22 cellular contexts compared by ENCODE assay signal in the genomic region with DNA sequence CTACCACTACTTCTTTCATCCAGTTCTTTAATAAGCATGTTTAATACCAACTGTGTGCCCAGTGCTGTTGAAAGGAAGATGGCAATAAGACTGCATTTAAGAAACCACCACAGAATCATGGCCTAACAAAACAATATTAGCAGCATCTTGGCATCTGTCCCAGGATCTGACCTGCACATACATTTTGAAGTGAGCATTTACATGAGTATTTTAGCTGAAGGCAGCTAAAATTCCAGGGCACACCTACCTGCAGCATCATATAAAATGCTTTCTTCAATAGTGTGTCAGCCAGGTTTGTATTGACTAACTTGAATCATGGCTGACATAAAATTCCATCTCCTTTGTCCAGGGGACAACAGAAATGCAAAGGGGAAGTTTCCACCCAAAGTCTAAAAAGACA.
"Had no signal": no experiment of that assay in that cellular context is flagged by ENCODE, and none has a peak within 500 bp of the region (broad histone marks: within the 10 kb centered on the region; RNA-seq: fewer than 3 reads in every experiment).

No MANE protein-coding gene starts in this region.

- H3K36me3 ChIP-seq: adrenal gland, ascending aorta, gastrocnemius medialis, right lobe of liver, transverse colon had no signal

- H3K27ac ChIP-seq: adrenal gland, ascending aorta, gastrocnemius medialis, right lobe of liver, testis, transverse colon, VCaP had no signal

- FAIRE-seq: TTC549 had no signal

- DNase-seq: activated CD4-positive, alpha-beta T cell treated with anti-CD3 and anti-CD28 coated beads for 4 hours; activated CD4-positive, alpha-beta T cell treated with anti-CD3 and anti-CD28 coated beads, Interleukin-2, amount 50 U/mL, for 4 hours; activated CD8-positive, alpha-beta memory T cell treated with anti-CD3 and anti-CD28 coated beads for 24 hours; activated effector memory CD4-positive, alpha-beta T cell treated with Interleukin-2 at 50 U/mL for 16 hours; activated naive CD4-positive, alpha-beta T cell treated with anti-CD3 and anti-CD28 coated beads for 36 hours; activated naive CD8-positive, alpha-beta T cell treated with anti-CD3 and anti-CD28 coated beads for 36 hours; adrenal gland; caudate nucleus; endodermal cell; gastrocnemius medialis; islet precursor cell; left ventricle myocardium superior; right lobe of liver; stimulated activated CD4-positive, alpha-beta T cell treated with anti-CD3 and anti-CD28 coated beads, Interleukin-2, amount 100 ng/mL, for 48 hours; stimulated activated naive CD8-positive, alpha-beta T cell treated with anti-CD3 and anti-CD28 coated beads, Interleukin-15, Interleukin-2, amounts not matched to agents 100 U/mL and 50 U/mL, for 24 hours; T-helper 9 cell; testis; transverse colon had no signal

- H3K27me3 ChIP-seq: adrenal gland, ascending aorta, gastrocnemius medialis, hepatocyte, right lobe of liver, testis, transverse colon had no signal

- ATAC-seq: gastrocnemius medialis; left ventricle myocardium superior; right lobe of liver; stimulated activated naive CD8-positive, alpha-beta T cell treated with anti-CD3 and anti-CD28 coated beads, Interleukin-15, Interleukin-2, amounts not matched to agents 100 U/mL and 50 U/mL, for 24 hours had no signal

- H3K4me2 ChIP-seq: hepatocyte had no signal

- H3K79me2 ChIP-seq: hepatocyte had no signal

- H3K4me3 ChIP-seq: adrenal gland, ascending aorta, gastrocnemius medialis, hepatocyte, right lobe of liver, testis, transverse colon had no signal

- H3K4me1 ChIP-seq: right lobe of liver, transverse colon had no signal

- H3K9me3 ChIP-seq: adrenal gland, ascending aorta, gastrocnemius medialis, right lobe of liver, testis, transverse colon had no signal

- H2AFZ ChIP-seq: hepatocyte had no signal
